ENCODE assay signal across 27 cellular contexts in the genomic region with DNA sequence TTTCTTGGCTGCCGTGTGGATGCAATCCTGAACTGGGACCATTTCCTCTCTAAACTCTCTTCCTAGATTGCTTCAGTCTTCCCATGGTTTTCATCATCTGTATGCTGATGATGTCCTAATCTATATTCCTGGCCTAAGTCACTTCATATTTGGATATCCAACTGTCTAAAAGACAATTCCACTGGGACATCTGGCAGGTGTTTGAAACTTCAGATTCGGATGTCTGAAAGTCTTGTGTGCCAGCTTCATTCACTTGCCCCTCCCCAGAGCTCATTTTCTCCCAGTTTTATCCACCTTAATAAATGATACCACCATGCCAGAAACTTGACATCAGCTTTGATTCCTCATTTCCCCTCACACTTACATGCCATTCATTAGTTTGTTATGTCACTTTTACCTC.
"Had no signal": no experiment of that assay in that cellular context is flagged by ENCODE, and none has a peak within 500 bp of the region (broad histone marks: within the 10 kb centered on the region; RNA-seq: fewer than 3 reads in every experiment).

No MANE protein-coding gene starts in this region.

- ATAC-seq: natural killer cell; right lobe of liver; stimulated activated memory B cell treated with anti-CD40 and anti-IgM and Interleukin-4, amounts not matched to agents 10 μg/mL and 1 μg/mL and 100 μg/mL, for 72 hours; stimulated activated naive CD8-positive, alpha-beta T cell treated with anti-CD3 and anti-CD28 coated beads, Interleukin-15, amount 100 ng/mL, for 72 hours had no signal

- H3K27me3 ChIP-seq: neural progenitor cell, ovary, right atrium auricular region, right lobe of liver, testis, thyroid gland, transverse colon, upper lobe of left lung, vagina had no signal

- H3K27ac ChIP-seq: left ventricle myocardium inferior, neural progenitor cell, ovary, right atrium auricular region, right lobe of liver, testis, thyroid gland, transverse colon, upper lobe of left lung, vagina had no signal

- H3K9ac ChIP-seq: neural progenitor cell had no signal

- H2AFZ ChIP-seq: neural progenitor cell had no signal

- H3K36me3 ChIP-seq: left ventricle myocardium inferior, neural progenitor cell, ovary, right atrium auricular region, right lobe of liver, thyroid gland, transverse colon, upper lobe of left lung, vagina had no signal

- H3K4me2 ChIP-seq: neural progenitor cell, smooth muscle cell had no signal

- H3K4me3 ChIP-seq: left ventricle myocardium inferior, lung, neural progenitor cell, ovary, right atrium auricular region, right lobe of liver, smooth muscle cell, testis, thyroid gland, transverse colon, upper lobe of left lung, vagina had no signal

- DNase-seq: islet precursor cell; left ventricle myocardium inferior; mesendoderm; naive B cell; natural killer cell; nephron progenitor cell; ovary; right lobe of liver; stimulated activated CD4-positive, alpha-beta T cell treated with anti-CD3 and anti-CD28 coated beads, Interleukin-1b, Interleukin-23, amount 100 ng/mL, for 48 hours; stimulated activated CD4-positive, alpha-beta T cell treated with anti-CD3 and anti-CD28 coated beads, Interleukin-2, amount 100 ng/mL, for 48 hours; stimulated activated CD4-positive, alpha-beta T cell treated with anti-CD3 and anti-CD28 coated beads, Interleukin-4, amount 100 ng/mL, for 4 hours; stimulated activated CD8-positive, alpha-beta memory T cell treated with anti-CD3 and anti-CD28 coated beads, Interleukin-4, amount 100 ng/mL, for 48 hours; stimulated activated naive CD4-positive, alpha-beta T cell treated with Interleukin-2 at 50 U/mL for 16 hours; stimulated activated naive CD8-positive, alpha-beta T cell treated with anti-CD3 and anti-CD28 coated beads, Interleukin-15, amount 100 ng/mL, for 72 hours; substantia nigra; testis; thyroid gland; transverse colon; upper lobe of left lung had no signal

- H3K27ac Mint-ChIP-seq: mesothelial cell of epicardium; naive B cell; natural killer cell; nephron progenitor cell; neural progenitor cell; progenitor cell of endocrine pancreas; stimulated activated memory B cell treated with anti-CD40 and anti-IgM and Interleukin-4, amounts not matched to agents 10 μg/mL and 1 μg/mL and 100 μg/mL, for 72 hours; stimulated activated naive CD8-positive, alpha-beta T cell treated with anti-CD3 and anti-CD28 coated beads, Interleukin-15, amount 100 ng/mL, for 72 hours had no signal

- H3K9me3 ChIP-seq: left ventricle myocardium inferior, ovary, right atrium auricular region, right lobe of liver, testis, thyroid gland, transverse colon, upper lobe of left lung, vagina had no signal

- H3K27me3 Mint-ChIP-seq: naive B cell; progenitor cell of endocrine pancreas; stimulated activated memory B cell treated with anti-CD40 and anti-IgM and Interleukin-4, amounts not matched to agents 10 μg/mL and 1 μg/mL and 100 μg/mL, for 72 hours; stimulated activated naive CD8-positive, alpha-beta T cell treated with anti-CD3 and anti-CD28 coated beads, Interleukin-15, amount 100 ng/mL, for 72 hours had no signal

- H3K36me3 Mint-ChIP-seq: mesothelial cell of epicardium; naive B cell; natural killer cell; neural progenitor cell; stimulated activated memory B cell treated with anti-CD40 and anti-IgM and Interleukin-4, amounts not matched to agents 10 μg/mL and 1 μg/mL and 100 μg/mL, for 72 hours had no signal

- H3K9me3 Mint-ChIP-seq: mesothelial cell of epicardium; naive B cell; natural killer cell; nephron progenitor cell; neural progenitor cell; stimulated activated memory B cell treated with anti-CD40 and anti-IgM and Interleukin-4, amounts not matched to agents 10 μg/mL and 1 μg/mL and 100 μg/mL, for 72 hours; stimulated activated naive CD8-positive, alpha-beta T cell treated with anti-CD3 and anti-CD28 coated beads, Interleukin-15, amount 100 ng/mL, for 72 hours had no signal

- H3K4me1 Mint-ChIP-seq: natural killer cell; stimulated activated memory B cell treated with anti-CD40 and anti-IgM and Interleukin-4, amounts not matched to agents 10 μg/mL and 1 μg/mL and 100 μg/mL, for 72 hours; stimulated activated naive CD8-positive, alpha-beta T cell treated with anti-CD3 and anti-CD28 coated beads, Interleukin-15, amount 100 ng/mL, for 72 hours had no signal

- H3K4me3 Mint-ChIP-seq: mesothelial cell of epicardium; naive B cell; natural killer cell; nephron progenitor cell; neural progenitor cell; stimulated activated memory B cell treated with anti-CD40 and anti-IgM and Interleukin-4, amounts not matched to agents 10 μg/mL and 1 μg/mL and 100 μg/mL, for 72 hours; stimulated activated naive CD8-positive, alpha-beta T cell treated with anti-CD3 and anti-CD28 coated beads, Interleukin-15, amount 100 ng/mL, for 72 hours had no signal

- H3K4me1 ChIP-seq: left ventricle myocardium inferior, right atrium auricular region, right lobe of liver, testis, thyroid gland, transverse colon, upper lobe of left lung, vagina had no signal
